8 cellular contexts compared by ENCODE assay signal in the genomic region with DNA sequence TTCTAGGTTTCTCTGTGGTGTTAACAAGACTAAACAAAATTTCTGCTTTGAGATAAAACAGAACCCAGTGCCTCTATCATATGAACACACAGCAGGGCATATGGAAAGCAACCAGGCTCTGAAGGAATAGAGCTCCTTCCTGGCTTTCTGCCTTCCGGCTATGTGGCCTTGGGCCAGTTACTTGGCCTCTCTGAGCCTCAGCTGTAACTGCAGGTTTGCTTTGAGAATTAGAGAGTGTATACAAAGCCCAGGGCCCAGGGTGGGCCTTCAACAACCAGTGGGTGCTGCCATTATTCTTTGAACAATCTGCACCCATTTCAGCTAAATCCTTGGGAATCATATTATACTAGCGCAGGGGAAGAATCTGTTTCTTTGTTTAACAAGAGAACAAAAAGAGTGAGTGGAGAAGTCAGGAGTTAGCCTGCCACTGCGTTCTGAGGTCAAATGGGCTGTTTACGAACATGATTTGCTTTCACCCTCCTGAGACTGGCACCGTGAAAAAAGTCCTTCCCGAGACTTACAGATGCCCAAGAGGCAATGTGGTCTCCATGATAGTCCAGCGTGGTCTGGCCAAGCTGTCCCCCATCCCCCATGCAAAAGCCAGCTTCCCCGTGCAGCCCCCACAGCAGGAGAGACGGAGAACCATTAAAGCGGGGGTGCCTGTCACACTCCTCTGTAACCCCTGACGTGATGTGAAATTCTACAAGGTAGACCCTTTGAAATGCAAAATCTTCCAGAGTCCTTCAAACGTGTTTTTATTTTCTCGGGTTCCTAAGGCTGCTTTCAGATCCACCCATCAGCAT. TPM values are rescaled to one million over a fixed set of nuclear protein-coding genes. Genes with fewer than 3 reads are reported as not detected.
DNase-seq lines count a peak whose midpoint lies in the region; ATAC-seq lines count a peak whose summit lies in the region.

No MANE protein-coding gene starts in this region.

- peaks cover 56 to 86% (median 84%) of the 10 kb centered on the region in 4 donors for H3K4me1 Mint-ChIP-seq in naive thymus-derived CD8-positive, alpha-beta T cell

- intact Hi-C loops in right cardiac atrium (cut with DNase I): loop anchor here in 3 of 4 donors (5.0 to 10.0 kb wide), 2 partner anchors 37 to 55 kb away; no protein-coding TSS in a partner anchor
- intact Hi-C loops in left ventricle myocardium superior (cut with micrococcal nuclease): no loop called here

- no peaks in the 10 kb centered on the region for H3K9me3 Mint-ChIP-seq in naive thymus-derived CD8-positive, alpha-beta T cell

- H3K27me3 ChIP-seq in right cardiac atrium (ENCODE audit: control insufficient read depth, insufficient read depth): no peaks in the 10 kb centered on the region

- H3K27ac ChIP-seq in right cardiac atrium (ENCODE audit: low read length): peak overlapping the region; percentile 66
- peak overlapping the region; percentile 81 for H3K27ac ChIP-seq in cingulate gyrus (ENCODE audit: low read depth, low read length)

- H3K36me3 Mint-ChIP-seq in naive thymus-derived CD8-positive, alpha-beta T cell: no peaks in the 10 kb centered on the region

- H3K4me3 ChIP-seq in right cardiac atrium (ENCODE audit: low read length): no peak overlapping the region

- H3K4me1 ChIP-seq in right cardiac atrium (ENCODE audit: control insufficient read depth, insufficient read depth, low read length): peaks cover 37% of the 10 kb centered on the region

- no peaks in the 10 kb centered on the region for H3K27me3 Mint-ChIP-seq in naive thymus-derived CD8-positive, alpha-beta T cell

- peak overlapping the region; percentile 34 to 96 (median 85) for H3K27ac Mint-ChIP-seq in naive thymus-derived CD8-positive, alpha-beta T cell

- 45% methylated on average over 13 of the region's 13 CpGs for WGBS in right cardiac atrium

- peak overlapping the region; percentile 57 to 99 (median 86) for H3K4me3 Mint-ChIP-seq in naive thymus-derived CD8-positive, alpha-beta T cell

- POLR2A ChIA-PET in naive thymus-derived CD8-positive, alpha-beta T cell (lab: Charles Lee): interaction anchor here (0.5 to 4.7 kb wide), 4 partner anchors 21 to 155 kb away, joined by 3 to 52 read pairs (median 22); no protein-coding TSS in a partner anchor

- peak in 1 of 3 donors; percentile 69 for DNase-seq in right cardiac atrium
- DNase-seq in left ventricle myocardium superior: no peak
- DNase-seq in naive thymus-derived CD8-positive, alpha-beta T cell: no peak
- DNase-seq in COLO829 (ENCODE audit: low spot score): no peak
- DNase-seq in DMS53 (lab: John Stamatoyannopoulos, UW): no peak
- DNase-seq in NCI-H1105 (lab: John Stamatoyannopoulos, UW): no peak

- H3K9me3 ChIP-seq in right cardiac atrium (ENCODE audit: control insufficient read depth, low read length): no peaks in the 10 kb centered on the region

- no peak for ATAC-seq in right cardiac atrium
- ATAC-seq in left ventricle myocardium superior: no peak
- no peak for ATAC-seq in naive thymus-derived CD8-positive, alpha-beta T cell
- ATAC-seq in HG02623 (IDR thresholded peaks at IDR 0.05; ENCODE audit: unreplicated experiment): no peak

RNA-seq across cellular contexts. Expression of gene FAM53B, which starts 4.9 kb away (rescaled TPM):
- total RNA-seq in right cardiac atrium: 10 to 100 TPM; 34.6 to 58.3 (median 49.8) TPM
- polyA plus RNA-seq in right cardiac atrium: 39.5 TPM
- total RNA-seq in left ventricle myocardium superior: 45.3 TPM
- 10 to 100 TPM; 22.2 to 23.2 TPM for total RNA-seq in naive thymus-derived CD8-positive, alpha-beta T cell
- polyA plus RNA-seq in naive thymus-derived CD8-positive, alpha-beta T cell: 10 to 100 TPM in 2 of 3 donors, 1 to 10 TPM in 1; 2.4 to 15.1 (median 11.9) TPM

RNA-seq across cellular contexts. Expression of gene EEF1AKMT2, which starts 52.4 kb away (rescaled TPM):
- total RNA-seq in right cardiac atrium (10 to 100 TPM; 10.6 to 14.5 (median 12.2) TPM), left ventricle myocardium superior (13.7 TPM)
- polyA plus RNA-seq in right cardiac atrium: 8.9 TPM
- total RNA-seq in naive thymus-derived CD8-positive, alpha-beta T cell: 10 to 100 TPM; 18.4 to 22.4 TPM
- polyA plus RNA-seq in naive thymus-derived CD8-positive, alpha-beta T cell: 10 to 100 TPM; 21.1 to 29.9 (median 22.6) TPM
